ENCODE assay signal across 1 cellular context in the genomic region with DNA sequence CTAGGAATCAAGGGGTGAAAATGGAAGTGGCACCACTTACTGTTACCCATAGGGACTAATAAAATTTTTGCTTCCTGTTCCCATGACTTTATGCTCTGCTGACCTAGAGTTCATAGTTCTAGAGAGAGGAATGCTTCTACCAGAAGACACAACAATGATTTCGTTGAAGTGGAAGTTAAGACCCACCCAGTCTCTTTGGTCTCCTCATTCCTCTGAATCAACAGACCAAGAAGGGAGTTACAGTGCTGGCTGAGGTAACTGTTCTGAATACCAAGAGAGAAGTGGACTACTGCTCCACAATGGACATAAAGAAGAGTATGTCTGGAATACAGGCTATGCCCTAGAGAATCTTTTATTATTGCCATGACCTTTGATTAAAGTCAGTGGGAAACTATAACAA.
TF ChIP-seq lines count a peak whose summit lies in the region.

No MANE protein-coding gene starts in this region.

TF ChIP-seq in Ishikawa, 13 proteins besides CTCF, POLR2A, EP300 and RAD21 (continued from another document):
- TF ChIP-seq CREB1 (IDR thresholded peaks at IDR 0.05; ENCODE audit: low read depth), result no peak
